ENCODE assay signal across 15 cellular contexts in the genomic region with DNA sequence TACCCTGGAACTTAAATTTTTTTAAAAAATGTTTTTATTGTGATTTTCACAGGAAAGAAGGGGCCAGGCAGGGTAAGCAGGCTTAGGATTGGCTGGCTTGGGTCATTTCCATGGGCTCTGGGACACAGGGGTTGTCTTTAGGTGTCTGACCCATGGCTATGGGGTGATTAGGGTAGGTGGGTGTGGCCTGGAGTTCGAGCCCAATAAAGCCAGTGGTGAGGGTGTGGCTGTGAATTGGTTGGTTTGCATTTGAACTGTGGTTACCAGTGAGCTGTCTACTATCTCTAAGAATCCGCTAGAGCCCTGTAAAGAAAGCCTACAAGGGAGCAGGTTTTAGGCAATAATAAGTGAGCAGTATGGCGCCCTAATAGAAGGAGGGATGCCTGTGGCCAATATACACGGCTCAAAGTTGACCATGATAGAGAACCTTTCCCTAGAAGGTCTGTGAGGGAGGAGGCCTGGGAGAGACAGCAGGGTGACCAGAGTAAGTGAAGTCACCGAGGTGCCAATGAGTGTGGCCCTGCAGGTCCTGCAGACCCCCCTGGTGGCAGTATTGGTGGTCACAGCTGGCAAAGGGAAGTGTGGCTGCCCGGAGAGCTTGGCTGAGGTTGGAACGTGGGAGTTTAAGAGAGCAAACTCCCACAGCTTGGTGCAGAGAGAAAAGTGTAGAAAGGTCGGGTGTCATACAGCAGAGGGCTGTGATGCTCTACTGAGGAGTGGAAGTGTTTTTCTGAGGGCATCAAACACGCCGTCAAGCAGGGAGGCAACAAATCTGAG.
"Had no signal": no experiment of that assay in that cellular context is flagged by ENCODE, and none has a peak within 500 bp of the region (broad histone marks: within the 10 kb centered on the region; RNA-seq: fewer than 3 reads in every experiment).

No MANE protein-coding gene starts in this region.

- H3K9me3 ChIP-seq: breast epithelium, lower lobe of right lung, testis had no signal

- H3K4me1 ChIP-seq: breast epithelium, lower lobe of right lung, testis had no signal

- H3K36me3 Mint-ChIP-seq: naive thymus-derived CD4-positive, alpha-beta T cell had no signal

- H3K4me3 ChIP-seq: breast epithelium, lower lobe of right lung, testis had no signal

- H3K9me3 Mint-ChIP-seq: activated CD4-positive, alpha-beta memory T cell treated with anti-CD3 and anti-CD28 coated beads, Interleukin-2, amount 10 ng/mL, durations not matched to agents 7 days and 5 days; naive thymus-derived CD4-positive, alpha-beta T cell; stimulated activated naive CD8-positive, alpha-beta T cell treated with anti-CD3 and anti-CD28 coated beads, Interleukin-15, amount 100 ng/mL, for 72 hours; T-helper 2 cell treated with Interferon-gamma antibody and Interleukin-4, amounts not matched to agents 5 μg/mL and 100 μg/mL, for 36 hours had no signal

- H3K4me1 Mint-ChIP-seq: activated CD4-positive, alpha-beta memory T cell treated with anti-CD3 and anti-CD28 coated beads, Interleukin-2, amount 10 ng/mL, durations not matched to agents 7 days and 5 days had no signal

- H3K27ac Mint-ChIP-seq: activated CD4-positive, alpha-beta memory T cell treated with anti-CD3 and anti-CD28 coated beads, Interleukin-2, amount 10 ng/mL, durations not matched to agents 7 days and 5 days; naive thymus-derived CD4-positive, alpha-beta T cell; stimulated activated naive CD8-positive, alpha-beta T cell treated with anti-CD3 and anti-CD28 coated beads, Interleukin-15, amount 100 ng/mL, for 72 hours; T-helper 2 cell treated with Interferon-gamma antibody and Interleukin-4, amounts not matched to agents 5 μg/mL and 100 μg/mL, for 36 hours had no signal

- ATAC-seq: esophagus mucosa; naive thymus-derived CD4-positive, alpha-beta T cell; stimulated activated naive CD8-positive, alpha-beta T cell treated with anti-CD3 and anti-CD28 coated beads, Interleukin-15, amount 100 ng/mL, for 72 hours had no signal

- H3K27me3 ChIP-seq: breast epithelium, testis had no signal

- H3K27me3 Mint-ChIP-seq: activated CD4-positive, alpha-beta memory T cell treated with anti-CD3 and anti-CD28 coated beads, Interleukin-2, amount 10 ng/mL, durations not matched to agents 7 days and 5 days had no signal

- H3K4me3 Mint-ChIP-seq: activated CD4-positive, alpha-beta memory T cell treated with anti-CD3 and anti-CD28 coated beads, Interleukin-2, amount 10 ng/mL, durations not matched to agents 7 days and 5 days; naive thymus-derived CD4-positive, alpha-beta T cell; stimulated activated naive CD8-positive, alpha-beta T cell treated with anti-CD3 and anti-CD28 coated beads, Interleukin-15, amount 100 ng/mL, for 72 hours; T-helper 2 cell treated with Interferon-gamma antibody and Interleukin-4, amounts not matched to agents 5 μg/mL and 100 μg/mL, for 36 hours had no signal

- DNase-seq: activated CD4-positive, alpha-beta memory T cell treated with anti-CD3 and anti-CD28 coated beads, Interleukin-2, amount 10 ng/mL, durations not matched to agents 7 days and 5 days; activated gamma-delta T cell; activated T-cell treated with anti-CD3 and anti-CD28 coated beads, Interleukin-2, amount 50 U/mL, for 48 hours; aorta; hippocampal formation; lower lobe of right lung; naive thymus-derived CD4-positive, alpha-beta T cell; stimulated activated CD4-positive, alpha-beta T cell treated with anti-CD3 and anti-CD28 coated beads, Interleukin-15, amount 100 ng/mL, for 24 hours; stimulated activated CD4-positive, alpha-beta T cell treated with anti-CD3 and anti-CD28 coated beads, Interleukin-4, amount 100 ng/mL, for 24 hours; stimulated activated naive CD8-positive, alpha-beta T cell treated with anti-CD3 and anti-CD28 coated beads, Interleukin-15, amount 100 ng/mL, for 72 hours; testis had no signal

- H3K27ac ChIP-seq: breast epithelium, lower lobe of right lung, testis had no signal

- FAIRE-seq: endometrium had no signal

- H3K36me3 ChIP-seq: breast epithelium, lower lobe of right lung had no signal
